ENCODE assay signal across 26 cellular contexts in the genomic region with DNA sequence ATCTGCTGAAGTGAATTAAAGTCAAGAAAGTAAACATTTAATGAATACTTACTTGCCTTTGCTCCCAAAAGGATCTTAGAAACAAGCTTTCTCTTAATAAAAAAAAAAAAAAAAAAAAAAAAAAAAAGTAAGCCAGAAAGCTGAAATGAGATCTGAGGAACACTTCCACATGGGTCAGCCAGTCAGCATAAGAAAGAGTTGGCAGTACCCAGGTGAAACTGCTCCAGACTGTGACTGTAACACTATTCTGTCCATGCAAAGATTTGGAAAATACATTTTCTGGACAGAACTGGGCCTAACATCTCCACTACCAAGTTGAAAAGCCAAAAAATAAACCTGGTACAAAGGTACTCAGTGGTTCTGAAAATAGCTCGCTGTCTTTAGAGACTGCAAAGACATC.
DNase-seq lines count a peak whose midpoint lies in the region; ATAC-seq, FAIRE-seq and TF ChIP-seq lines count a peak whose summit lies in the region.
"Had no signal": no experiment of that assay in that cellular context is flagged by ENCODE, and none has a peak within 500 bp of the region (broad histone marks: within the 10 kb centered on the region; RNA-seq: fewer than 3 reads in every experiment).

No MANE protein-coding gene starts in this region.

- 47 to 62% (median 53%) methylated on average over 1 of the region's 1 CpG for WGBS in psoas muscle, 3 donors
- whole genome bisulfite sequencing in transverse colon (ENCODE audit: low coverage in 1 of 2), 2 donors = 89% methylated on average over 1 of the region's 1 CpG; no CpG with 5 or more reads in 1 of the 2 donors

- 0 out of 2 replicates have a peak overlapping the region, but pooled peaks have one; percentile 66 for H3K4me2 ChIP-seq in MM.1S (ENCODE audit: low read depth, low read length)

- DNase-seq in MM.1S (no peak), breast epithelium (ENCODE audit: low spot score in 2 of 2) (no peak), psoas muscle (no peak), transverse colon (no peak), kidney (no peak), EL (no peak), dermis blood vessel endothelial cell (no peak)
- DNase-seq: activated CD4-positive, alpha-beta T cell treated with anti-CD3 and anti-CD28 coated beads, Interleukin-2, amount 50 U/mL, for 1 hour; activated CD8-positive, alpha-beta memory T cell treated with anti-CD3 and anti-CD28 coated beads, Interleukin-2, amount 10 ng/mL, durations not matched to agents 7 days and 5 days; activated naive CD4-positive, alpha-beta T cell treated with Interleukin-2 at 50 U/mL for 16 hours; CD4-positive, alpha-beta T cell; DMS 273 treated with DMSO at 0.1 percent for 48 hours; effector CD8-positive, alpha-beta T cell; naive B cell; NCI-H1048; NCI-H1694 treated with DMSO at 0.1 percent for 48 hours; NCI-H2171; NCI-H524 treated with DMSO at 0.1 percent for 48 hours; SHP77 treated with DMSO at 0.1 percent for 48 hours; stimulated activated CD4-positive, alpha-beta T cell treated with anti-CD3 and anti-CD28 coated beads, Interleukin-1b, Interleukin-23, amount 100 ng/mL, for 48 hours; stimulated activated CD8-positive, alpha-beta memory T cell treated with anti-CD3 and anti-CD28 coated beads, Interleukin-4, amount 100 ng/mL, for 48 hours; SW 1271 had no signal

- no peak overlapping the region for H3K27ac ChIP-seq in MM.1S (ENCODE audit: low read length)
- peak overlapping the region; percentile 75 to 80 for H3K27ac ChIP-seq in breast epithelium
- peak overlapping the region; percentile 32 for H3K27ac ChIP-seq in psoas muscle
- H3K27ac ChIP-seq in transverse colon = peak overlapping the region; percentile 29 to 65 (median 64)
- no peak overlapping the region for H3K27ac ChIP-seq in kidney (ENCODE audit: low read depth in 2 of 2, low read length in 2 of 2)

- intact Hi-C loops in breast epithelium (cut with DNase I; ENCODE audit: low total_unique reads) (no loop called here), psoas muscle (cut with DNase I) (no loop called here), transverse colon (cut with DNase I; ENCODE audit: low total_unique reads) (no loop called here), kidney (cut with DNase I) (no loop called here)

- H3K4me3 ChIP-seq in MM.1S (ENCODE audit: low read length) (no peak overlapping the region), breast epithelium (no peak overlapping the region), psoas muscle (no peak overlapping the region), transverse colon (no peak overlapping the region), kidney (ENCODE audit: low read length in 2 of 2) (no peak overlapping the region)
- H3K4me3 ChIP-seq: smooth muscle cell had no signal

- no peak overlapping the region for H3K9ac ChIP-seq in MM.1S (ENCODE audit: low read length)
- H3K9ac ChIP-seq in kidney (ENCODE audit: low read length in 2 of 2) = no peak overlapping the region

- H3K9me3 ChIP-seq in MM.1S (replicated peaks; ENCODE audit: insufficient read depth, low read length) (no peaks in the 10 kb centered on the region), breast epithelium (no peaks in the 10 kb centered on the region), psoas muscle (no peaks in the 10 kb centered on the region), transverse colon (no peaks in the 10 kb centered on the region), kidney (ENCODE audit: control insufficient read depth in 1 of 2, low read length in 2 of 2) (no peaks in the 10 kb centered on the region)

- H3K9me2 ChIP-seq in MM.1S (replicated peaks; ENCODE audit: insufficient read depth, low read length) = no peaks in the 10 kb centered on the region

- TF ChIP-seq CTCF in MM.1S (IDR thresholded peaks at IDR 0.05; ENCODE audit: low read length) (no peak), breast epithelium (IDR thresholded peaks at IDR 0.05) (no peak), psoas muscle (IDR thresholded peaks at IDR 0.05) (no peak), transverse colon (IDR thresholded peaks at IDR 0.05) (no peak), kidney (IDR thresholded peaks at IDR 0.05; ENCODE audit: borderline replicate concordance, extremely low read depth, insufficient read depth) (no peak)

- no peaks in the 10 kb centered on the region for H3K79me2 ChIP-seq in MM.1S (ENCODE audit: low read length)

- no peak for TF ChIP-seq POLR2A in breast epithelium (IDR thresholded peaks at IDR 0.05)
- TF ChIP-seq POLR2A in transverse colon (IDR thresholded peaks at IDR 0.05) = no peak

- in situ Hi-C loops in transverse colon (cut with MboI; ENCODE audit: low pct_ligation_motif_present in 1 of 4, low pct_unique_long_range_greater_than_20kb in 1 of 4, low sequenced_read_pairs in 3 of 4) = no loop called here

- H3K4me1 ChIP-seq in MM.1S (ENCODE audit: low read length) (peaks cover 32% of the 10 kb centered on the region), breast epithelium (peaks cover 6 to 43% of the 10 kb centered on the region in 2 donors), psoas muscle (peaks cover 49% of the 10 kb centered on the region), transverse colon (peaks cover 7 to 89% (median 46%) of the 10 kb centered on the region in 4 donors), kidney (ENCODE audit: control insufficient read depth in 1 of 2, insufficient read depth in 1 of 2, low read depth in 1 of 2, low read length in 2 of 2) (peaks cover 20 to 63% of the 10 kb centered on the region in 2 donors)

- H3K27me3 ChIP-seq in MM.1S (replicated peaks; ENCODE audit: insufficient read depth, low read length) (no peaks in the 10 kb centered on the region), breast epithelium (no peaks in the 10 kb centered on the region), psoas muscle (ENCODE audit: insufficient read depth in 3 of 3, low read length in 2 of 3) (no peaks in the 10 kb centered on the region), transverse colon (no peaks in the 10 kb centered on the region)
- H3K27me3 ChIP-seq: brain microvascular endothelial cell had no signal

- peak; percentile 48 to 76 (median 58) for ATAC-seq in psoas muscle
- ATAC-seq in activated CD4-positive, CD25-positive, alpha-beta regulatory T cell treated with anti-CD3 and anti-CD28 coated beads, Interleukin-2, amount 50 U/mL, for 24 hours = no peak
- ATAC-seq: activated CD8-positive, alpha-beta memory T cell treated with anti-CD3 and anti-CD28 coated beads, Interleukin-2, amount 10 ng/mL, durations not matched to agents 7 days and 5 days; Panc1 had no signal

- H3F3A ChIP-seq in MM.1S (ENCODE audit: insufficient read depth, low read length) = peaks cover 16% of the 10 kb centered on the region

- H4K20me1 ChIP-seq in MM.1S (ENCODE audit: insufficient read depth, low read length) = no peaks in the 10 kb centered on the region

- TF ChIP-seq EP300 in transverse colon (IDR thresholded peaks at IDR 0.05; ENCODE audit: low read depth) = no peak

- no peak overlapping the region for H2AFZ ChIP-seq in MM.1S (ENCODE audit: low read length)

- H3K36me3 ChIP-seq in MM.1S (replicated peaks; ENCODE audit: insufficient read depth, low read length) (no peaks in the 10 kb centered on the region), breast epithelium (no peaks in the 10 kb centered on the region), psoas muscle (ENCODE audit: insufficient read depth in 1 of 2, low read depth in 1 of 2) (no peaks in the 10 kb centered on the region), transverse colon (no peaks in the 10 kb centered on the region), kidney (ENCODE audit: control insufficient read depth in 1 of 2, insufficient read depth in 2 of 2, low read length in 2 of 2) (no peaks in the 10 kb centered on the region)
- H3K36me3 ChIP-seq: brain microvascular endothelial cell had no signal

- FAIRE-seq in kidney (lab: Jason Lieb, UNC) = no peak

Comparison
In these comparisons a context has a peak if more than half of its experiments do, and no peak if none do; other contexts are left out.
1. H3K27ac ChIP-seq: peak in breast epithelium (2 of 2), psoas muscle (single experiment) and transverse colon (4 of 4); none in MM.1S (single experiment) and kidney (0 of 2).
2. ATAC-seq: peak in psoas muscle (4 of 4); none in activated CD4-positive, CD25-positive, alpha-beta regulatory T cell treated with anti-CD3 and anti-CD28 coated beads, Interleukin-2, amount 50 U/mL, for 24 hours (0 of 2).